Comparison of ENCODE assay signal across 8 cellular contexts in the genomic region with DNA sequence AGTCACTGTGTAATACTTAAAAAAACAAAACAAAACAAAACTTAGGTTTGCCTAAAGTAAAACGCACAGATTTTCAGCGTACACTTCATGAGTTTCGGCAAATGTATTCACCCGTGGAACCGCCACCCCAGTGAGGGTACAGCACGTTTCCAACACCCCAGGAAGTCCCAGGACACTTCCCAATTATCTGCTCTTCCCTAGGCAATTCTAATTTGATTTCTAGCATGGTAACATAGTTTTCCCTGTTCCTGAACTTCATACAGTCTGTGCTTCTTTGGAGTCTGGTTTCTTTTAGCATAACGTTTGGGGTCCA. TPM values are rescaled to one million over a fixed set of nuclear protein-coding genes. Genes with fewer than 3 reads are reported as not detected.
A peak's percentile ranks its signal among the peaks of the same experiment; 100 is the strongest.
DNase-seq lines count a peak whose midpoint lies in the region; ATAC-seq and TF ChIP-seq lines count a peak whose summit lies in the region.

No MANE protein-coding gene starts in this region.

- RAD21 ChIA-PET in HCT116 (lab: Charles Lee; ENCODE audit: low non-redundant PET in 1 of 2, low total read pairs in 2 of 2, uncharacterized antibody in 2 of 2, unreplicated experiment in 2 of 2), result no interaction called here

- no peak for TF ChIP-seq RAD21 in HCT116 (IDR thresholded peaks at IDR 0.05; ENCODE audit: low read depth)

- BruUV-seq in HCT116 (replicated peaks; lab: Mats Ljungman, UMichigan), result no TSS peak

- no peak for TF ChIP-seq POLR2A in HCT116 (IDR thresholded peaks at IDR 0.05; ENCODE audit: borderline replicate concordance, extremely low read depth, insufficient read depth, insufficient read length)

- H3K27ac ChIP-seq in AG04450 (ENCODE audit: low read depth, low read length) (no peak overlapping the region), HCT116 (ENCODE audit: low read depth, low read length) (peak overlapping the region; percentile 73; the same call in 1 of the 2 replicates), layer of hippocampus (ENCODE audit: low read depth, low read length) (peak overlapping the region; percentile 88), thymus (ENCODE audit: low read depth) (peak overlapping the region; percentile 94)

- TF ChIP-seq CTCF in AG04450 (IDR thresholded peaks at IDR 0.05; ENCODE audit: low read depth, low read length) (no peak), HCT116 (IDR thresholded peaks at IDR 0.05 in 2 of 3, conservative IDR thresholded peaks at IDR 0.05 in 1 of 3; ENCODE audit: borderline replicate concordance in 1 of 3, insufficient read depth in 1 of 3, low read depth in 2 of 3, low read length in 2 of 3) (no peak)

- H4K20me1 ChIP-seq in HCT116 (ENCODE audit: insufficient read depth), result no peaks in the 10 kb centered on the region

- H3K36me3 ChIP-seq in HCT116 (ENCODE audit: control insufficient read depth in 1 of 2, insufficient read depth in 2 of 2, low read length in 2 of 2) (no peaks in the 10 kb centered on the region), adipocyte (ENCODE audit: control insufficient read depth, insufficient read depth, low read length, severe bottlenecking) (no peaks in the 10 kb centered on the region), thymus (ENCODE audit: control insufficient read depth, insufficient read depth) (no peaks in the 10 kb centered on the region)

- peak overlapping the region; percentile 79 for H3K9ac ChIP-seq in HCT116 (ENCODE audit: low read length)
- H3K9ac ChIP-seq in adipocyte (ENCODE audit: low read length), result peak overlapping the region; percentile 91

- H2AFZ ChIP-seq in HCT116 (ENCODE audit: low read depth, low read length, poor library complexity, severe bottlenecking), result peak overlapping the region; percentile 44

- ATAC-seq in HCT116 (no peak), HG03442 (IDR thresholded peaks at IDR 0.05; ENCODE audit: unreplicated experiment) (no peak)

- H3K9me3 ChIP-seq in AG04450 (ENCODE audit: control insufficient read depth, insufficient read depth, low read length) (no peaks in the 10 kb centered on the region; the same call in 1 of the 2 replicates), HCT116 (ENCODE audit: control insufficient read depth in 1 of 2, insufficient read depth in 1 of 2, low read depth in 1 of 2, low read length in 2 of 2) (no peaks in the 10 kb centered on the region), adipocyte (ENCODE audit: control insufficient read depth, low read length) (no peaks in the 10 kb centered on the region), thymus (ENCODE audit: control insufficient read depth) (no peaks in the 10 kb centered on the region)

- H3K27me3 ChIP-seq in AG04450 (ENCODE audit: control insufficient read depth, insufficient read depth, low read length) (no peaks in the 10 kb centered on the region), HCT116 (ENCODE audit: insufficient read depth, low read length) (no peaks in the 10 kb centered on the region), adipocyte (replicated peaks; ENCODE audit: control insufficient read depth, insufficient read depth, low read length) (no peaks in the 10 kb centered on the region), layer of hippocampus (ENCODE audit: control insufficient read depth, insufficient read depth, low read length) (no peaks in the 10 kb centered on the region), thymus (ENCODE audit: control insufficient read depth, insufficient read depth) (no peaks in the 10 kb centered on the region)

- DNase-seq in AG04450 (ENCODE audit: low read depth, low spot score), result no peak
- DNase-seq in HCT116 (ENCODE audit: low read depth, low spot score), result no peak
- DNase-seq in adipocyte (ENCODE audit: low read depth), result no peak
- no peak for DNase-seq in NCI-H226
- DNase-seq in HK-2 (ENCODE audit: unreplicated experiment), result no peak

- H3K4me3 ChIP-seq in AG04450 (ENCODE audit: low read depth, low read length) (peak overlapping the region; percentile 78), HCT116 (replicated peaks in 1 of 2; ENCODE audit: low read depth in 1 of 2, low read length in 2 of 2) (peak overlapping the region; percentile 74 to 75), adipocyte (ENCODE audit: low read length) (peak overlapping the region; percentile 91), thymus (ENCODE audit: low read length) (peak overlapping the region; percentile 96)

- peaks cover 39% of the 10 kb centered on the region for H3K79me2 ChIP-seq in HCT116 (ENCODE audit: insufficient read depth, low read length)

- H3K4me2 ChIP-seq in HCT116 (ENCODE audit: low read length), result peak overlapping the region; percentile 84

- peaks cover 3 to 16% of the 10 kb centered on the region in 2 experiments; a peak in 3 of 4 replicates for H3K4me1 ChIP-seq in HCT116 (ENCODE audit: control insufficient read depth in 1 of 2, insufficient read depth in 2 of 2, low read length in 2 of 2)
- H3K4me1 ChIP-seq in adipocyte (ENCODE audit: control insufficient read depth, insufficient read depth, low read length), result peaks cover 23% of the 10 kb centered on the region
- no peaks in the 10 kb centered on the region for H3K4me1 ChIP-seq in thymus (ENCODE audit: control insufficient read depth, insufficient read depth, low read length)

- 1% methylated on average over 7 of the region's 7 CpGs for WGBS in thymus

- CTCF ChIA-PET in AG04450 (lab: Charles Lee) (no interaction called here), HCT116 (lab: Charles Lee) (no interaction called here)

- H3K9me2 ChIP-seq in HCT116 (ENCODE audit: insufficient read depth), result no peaks in the 10 kb centered on the region

- POLR2A ChIA-PET in AG04450 (lab: Yijun Ruan, JAX) (no interaction called here), HCT116 (lab: Charles Lee) (no interaction called here)

- intact Hi-C loops in HCT116 (cut with micrococcal nuclease), result no loop called here

TF ChIP-seq in HCT116, 20 proteins besides CTCF, POLR2A, EP300 and RAD21:
- TF ChIP-seq, protein P1, sequence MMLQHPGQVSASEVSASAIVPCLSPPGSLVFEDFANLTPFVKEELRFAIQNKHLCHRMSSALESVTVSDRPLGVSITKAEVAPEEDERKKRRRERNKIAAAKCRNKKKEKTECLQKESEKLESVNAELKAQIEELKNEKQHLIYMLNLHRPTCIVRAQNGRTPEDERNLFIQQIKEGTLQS (IDR thresholded peaks at IDR 0.05), result no peak
- TF ChIP-seq ZNF274 (IDR thresholded peaks at IDR 0.05; ENCODE audit: low read depth, low read length) (no peak), ZFX (IDR thresholded peaks at IDR 0.05) (no peak), FOSL1 (IDR thresholded peaks at IDR 0.05; ENCODE audit: low read depth) (no peak), CBX3 (IDR thresholded peaks at IDR 0.05; ENCODE audit: low read depth) (no peak)
- TF ChIP-seq, protein P2, sequence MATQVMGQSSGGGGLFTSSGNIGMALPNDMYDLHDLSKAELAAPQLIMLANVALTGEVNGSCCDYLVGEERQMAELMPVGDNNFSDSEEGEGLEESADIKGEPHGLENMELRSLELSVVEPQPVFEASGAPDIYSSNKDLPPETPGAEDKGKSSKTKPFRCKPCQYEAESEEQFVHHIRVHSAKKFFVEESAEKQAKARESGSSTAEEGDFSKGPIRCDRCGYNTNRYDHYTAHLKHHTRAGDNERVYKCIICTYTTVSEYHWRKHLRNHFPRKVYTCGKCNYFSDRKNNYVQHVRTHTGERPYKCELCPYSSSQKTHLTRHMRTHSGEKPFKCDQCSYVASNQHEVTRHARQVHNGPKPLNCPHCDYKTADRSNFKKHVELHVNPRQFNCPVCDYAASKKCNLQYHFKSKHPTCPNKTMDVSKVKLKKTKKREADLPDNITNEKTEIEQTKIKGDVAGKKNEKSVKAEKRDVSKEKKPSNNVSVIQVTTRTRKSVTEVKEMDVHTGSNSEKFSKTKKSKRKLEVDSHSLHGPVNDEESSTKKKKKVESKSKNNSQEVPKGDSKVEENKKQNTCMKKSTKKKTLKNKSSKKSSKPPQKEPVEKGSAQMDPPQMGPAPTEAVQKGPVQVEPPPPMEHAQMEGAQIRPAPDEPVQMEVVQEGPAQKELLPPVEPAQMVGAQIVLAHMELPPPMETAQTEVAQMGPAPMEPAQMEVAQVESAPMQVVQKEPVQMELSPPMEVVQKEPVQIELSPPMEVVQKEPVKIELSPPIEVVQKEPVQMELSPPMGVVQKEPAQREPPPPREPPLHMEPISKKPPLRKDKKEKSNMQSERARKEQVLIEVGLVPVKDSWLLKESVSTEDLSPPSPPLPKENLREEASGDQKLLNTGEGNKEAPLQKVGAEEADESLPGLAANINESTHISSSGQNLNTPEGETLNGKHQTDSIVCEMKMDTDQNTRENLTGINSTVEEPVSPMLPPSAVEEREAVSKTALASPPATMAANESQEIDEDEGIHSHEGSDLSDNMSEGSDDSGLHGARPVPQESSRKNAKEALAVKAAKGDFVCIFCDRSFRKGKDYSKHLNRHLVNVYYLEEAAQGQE (IDR thresholded peaks at IDR 0.05; ENCODE audit: low read depth), result no peak

RNA-seq across cellular contexts. Expression of a gene that starts 0.5 kb away (rescaled TPM):
- polyA plus RNA-seq in AG04450 (2011; rRNA removed) (19.2 and 27.4 TPM in 2 replicates), thymus (18.8 TPM)
- 43.0 and 50.5 TPM in 2 replicates for polyA minus RNA-seq in AG04450 (2011; rRNA and poly(A)+ RNA removed)
- 36.3 TPM for total RNA-seq in HCT116 (2021; ENCODE audit: unreplicated experiment)
- 9.1 and 9.7 TPM in 2 replicates for polyA plus RNA-seq in HCT116 (2012)
